Comparison of ENCODE assay signal across 1 cellular context in genomic region chr19:47711652-47712239, GRCh38.
TF ChIP-seq lines count a peak whose summit lies in the region.

No MANE protein-coding gene starts in this region.

TF ChIP-seq in IMR-90, 13 proteins besides CTCF, POLR2A, EP300 and RAD21:
- TF ChIP-seq NFE2L2 (IDR thresholded peaks at IDR 0.05; ENCODE audit: low read depth, low read length) = no peak
- no peak for TF ChIP-seq BHLHE40 (IDR thresholded peaks at IDR 0.05; ENCODE audit: low read depth, low read length)
- TF ChIP-seq, protein P1, sequence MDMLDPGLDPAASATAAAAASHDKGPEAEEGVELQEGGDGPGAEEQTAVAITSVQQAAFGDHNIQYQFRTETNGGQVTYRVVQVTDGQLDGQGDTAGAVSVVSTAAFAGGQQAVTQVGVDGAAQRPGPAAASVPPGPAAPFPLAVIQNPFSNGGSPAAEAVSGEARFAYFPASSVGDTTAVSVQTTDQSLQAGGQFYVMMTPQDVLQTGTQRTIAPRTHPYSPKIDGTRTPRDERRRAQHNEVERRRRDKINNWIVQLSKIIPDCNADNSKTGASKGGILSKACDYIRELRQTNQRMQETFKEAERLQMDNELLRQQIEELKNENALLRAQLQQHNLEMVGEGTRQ (IDR thresholded peaks at IDR 0.05; ENCODE audit: low read depth, low read length) = no peak
- no peak for TF ChIP-seq MAFK (IDR thresholded peaks at IDR 0.05; ENCODE audit: low read depth, low read length)
- TF ChIP-seq FOS (IDR thresholded peaks at IDR 0.05; ENCODE audit: low read depth, low read length) = no peak
- no peak for TF ChIP-seq CHD1 (IDR thresholded peaks at IDR 0.05; ENCODE audit: low read depth, low read length)
TF ChIP-seq in IMR-90: peak in this region for 0.
